ENCODE assay signal across 8 cellular contexts in genomic region chr10:101816913-101817541, GRCh38. TPM values are rescaled to one million over a fixed set of nuclear protein-coding genes. Genes with fewer than 3 reads are reported as not detected.
DNase-seq lines count a peak whose midpoint lies in the region; ATAC-seq and TF ChIP-seq lines count a peak whose summit lies in the region.

No MANE protein-coding gene starts in this region.

- no peak for TF ChIP-seq CTCF in left lung (IDR thresholded peaks at IDR 0.05)
- no peak for TF ChIP-seq CTCF in tibial artery (IDR thresholded peaks at IDR 0.05)

- no peaks in the 10 kb centered on the region for H3K27me3 Mint-ChIP-seq in activated naive CD8-positive, alpha-beta T cell

- H3K9me3 Mint-ChIP-seq in activated naive CD8-positive, alpha-beta T cell (ENCODE audit: low read depth), result no peaks in the 10 kb centered on the region

- ATAC-seq in left lung (no peak), GM21390 (IDR thresholded peaks at IDR 0.05; ENCODE audit: unreplicated experiment) (no peak), HG03460 (IDR thresholded peaks at IDR 0.05; ENCODE audit: unreplicated experiment) (no peak)

- H3K36me3 ChIP-seq in left lung, result peaks cover 0 to 9% of the 10 kb centered on the region in 2 donors
- H3K36me3 ChIP-seq in tibial artery, result peaks cover 7 to 11% (median 10%) of the 10 kb centered on the region in 3 donors

- intact Hi-C loops in left lung (cut with DNase I), result no loop called here
- intact Hi-C loops in tibial artery (cut with DNase I; ENCODE audit: low total_unique reads), result no loop called here

- H3K4me1 ChIP-seq in left lung (peaks cover 27 to 59% of the 10 kb centered on the region in 2 donors), tibial artery (peaks cover 0 to 47% (median 27%) of the 10 kb centered on the region in 4 donors)

- H3K27ac Mint-ChIP-seq in activated naive CD8-positive, alpha-beta T cell, result peak overlapping the region; percentile 98

- peaks cover 2% of the 10 kb centered on the region for H3K36me3 Mint-ChIP-seq in activated naive CD8-positive, alpha-beta T cell

- no peaks in the 10 kb centered on the region for H3K27me3 ChIP-seq in left lung
- H3K27me3 ChIP-seq in tibial artery, result no peaks in the 10 kb centered on the region

- peak overlapping the region; percentile 97 for H3K4me3 Mint-ChIP-seq in activated naive CD8-positive, alpha-beta T cell

- H3K4me3 ChIP-seq in left lung (peak overlapping the region; percentile 97 to 100), tibial artery (peak overlapping the region; percentile 96 to 99)

- H3K9me3 ChIP-seq in left lung (no peaks in the 10 kb centered on the region), tibial artery (no peaks in the 10 kb centered on the region)

- peaks cover 67% of the 10 kb centered on the region for H3K4me1 Mint-ChIP-seq in activated naive CD8-positive, alpha-beta T cell (ENCODE audit: low read depth)

- peak overlapping the region; percentile 94 for H3K27ac ChIP-seq in left lung
- H3K27ac ChIP-seq in tibial artery, result peak overlapping the region; percentile 98

- DNase-seq in activated T-cell treated with anti-CD3 and anti-CD28 coated beads for 24 hours (ENCODE audit: low read depth) (peak; percentile 32), activated T-cell treated with anti-CD3 and anti-CD28 coated beads for 4 hours (no peak), left lung (no peak), tibial artery (no peak)
- DNase-seq in stimulated activated naive CD4-positive, alpha-beta T cell (lab: John Stamatoyannopoulos, UW), result no peak

RNA-seq across cellular contexts. Expression of gene OGA, which starts 1.2 kb away (rescaled TPM):
- total RNA-seq in left lung, result 10 to 100 TPM; 72.6 to 87.0 TPM

RNA-seq across cellular contexts. Expression of gene KCNIP2, which starts 26.6 kb away (rescaled TPM):
- 1 to 10 TPM; 2.2 to 2.3 TPM for total RNA-seq in left lung

RNA-seq across cellular contexts. Expression of gene NPM3, which starts 33.8 kb away (rescaled TPM):
- total RNA-seq in left lung, result 10 to 100 TPM; 30.7 to 31.7 TPM

RNA-seq across cellular contexts. Expression of gene FGF8, which starts 41.1 kb away (rescaled TPM):
- total RNA-seq in left lung, result not detected
